9 cellular contexts compared by ENCODE assay signal in the genomic region with DNA sequence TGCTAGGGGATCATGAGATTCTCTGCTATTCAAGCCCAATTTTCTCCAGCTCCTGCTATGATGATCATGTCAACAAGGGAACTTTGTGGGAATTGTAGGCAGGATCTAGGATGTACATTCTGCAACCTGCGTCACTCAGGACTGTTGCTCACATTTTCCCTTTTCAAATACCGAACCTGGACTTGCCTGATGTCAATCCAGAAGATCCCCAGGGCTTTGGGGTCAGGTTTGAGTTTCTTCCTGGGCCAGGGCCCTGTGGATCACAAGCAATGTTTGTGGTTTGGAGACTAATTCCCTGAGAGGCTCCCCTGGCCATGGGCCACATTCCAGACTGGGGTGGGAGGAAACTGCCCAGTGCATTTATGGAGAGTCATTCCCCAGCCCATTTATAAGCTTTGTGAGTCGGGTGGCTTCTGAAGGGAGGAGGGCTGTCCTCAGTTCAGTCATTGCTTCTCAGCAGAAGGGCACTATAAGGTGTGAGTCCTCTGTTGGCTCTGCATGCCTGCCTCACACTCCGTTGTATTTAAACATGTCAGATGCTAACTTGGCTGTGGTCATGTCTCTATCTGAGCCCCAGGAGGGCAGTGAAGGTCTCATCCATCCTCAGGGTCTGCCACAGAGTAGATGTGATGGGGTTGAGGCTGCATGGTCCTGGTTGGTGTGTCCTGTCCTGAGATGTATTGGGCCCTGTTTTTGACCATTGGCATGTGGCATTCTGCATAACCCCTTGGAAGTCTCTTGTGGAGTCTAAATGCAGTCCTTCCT. TPM values are rescaled to one million over a fixed set of nuclear protein-coding genes. Genes with fewer than 3 reads are reported as not detected.
DNase-seq lines count a peak whose midpoint lies in the region; FAIRE-seq and TF ChIP-seq lines count a peak whose summit lies in the region.
"Had no signal": no experiment of that assay in that cellular context is flagged by ENCODE, and none has a peak within 500 bp of the region (broad histone marks: within the 10 kb centered on the region; RNA-seq: fewer than 3 reads in every experiment).

No MANE protein-coding gene starts in this region.

- peak; percentile 68 for FAIRE-seq in H54 (lab: Jason Lieb, UNC)
- FAIRE-seq in astrocyte (lab: Jason Lieb, UNC), result peak; percentile 98
- FAIRE-seq: GM18507 had no signal

- no peak overlapping the region for H2AFZ ChIP-seq in astrocyte (ENCODE audit: low read depth, low read length)

- TF ChIP-seq POLR2A in H54 (IDR thresholded peaks at IDR 0.05; ENCODE audit: low read depth, low read length), result 0 out of 2 replicates have a peak, but pooled peaks have one; percentile 10
- no peak for TF ChIP-seq POLR2A in stomach (IDR thresholded peaks at IDR 0.05)

- peaks cover 45% of the 10 kb centered on the region for H3K4me1 ChIP-seq in astrocyte (ENCODE audit: insufficient read depth, low read length)
- H3K4me1 ChIP-seq in stomach, result peaks cover 15 to 34% (median 26%) of the 10 kb centered on the region in 4 donors

- H3K27ac Mint-ChIP-seq in astrocyte (ENCODE audit: unreplicated experiment), result peak overlapping the region; percentile 97

- 43 to 60% (median 55%) methylated on average over 4 of the region's 4 CpGs for WGBS in stomach, 5 donors

- H3K4me3 ChIP-seq in astrocyte (ENCODE audit: insufficient read depth, low read depth, low read length), result no peak overlapping the region
- no peak overlapping the region for H3K4me3 ChIP-seq in stomach

- no peaks in the 10 kb centered on the region for H3K36me3 Mint-ChIP-seq in astrocyte (ENCODE audit: low read depth, unreplicated experiment)

- H3K27me3 ChIP-seq in astrocyte (ENCODE audit: insufficient read depth, low read length), result no peaks in the 10 kb centered on the region
- peaks cover 0 to 27% (median 0%) of the 10 kb centered on the region in 3 donors for H3K27me3 ChIP-seq in stomach

- no peaks in the 10 kb centered on the region for H3K36me3 ChIP-seq in astrocyte (ENCODE audit: insufficient read depth, low read length)
- no peaks in the 10 kb centered on the region for H3K36me3 ChIP-seq in stomach

- DNase-seq in H54 (ENCODE audit: insufficient read length, low spot score) (peak; percentile 89), astrocyte (ENCODE audit: low read depth) (peak; percentile 99), hepatic stellate cell (ENCODE audit: low spot score) (peak; percentile 95), stomach (peak; percentile 47), KG1 (lab: John Stamatoyannopoulos, UW) (no peak), T-helper 2 cell (no peak), activated T-cell treated with anti-CD3 and anti-CD28 coated beads for 4 hours (no peak)
- no peak for DNase-seq in stimulated activated CD4-positive, alpha-beta T cell treated with anti-CD3 and anti-CD28 coated beads, Interleukin-2, amount 100 ng/mL, for 24 hours

- H3K79me2 ChIP-seq in astrocyte (ENCODE audit: insufficient read depth, low read length), result no peaks in the 10 kb centered on the region

- H3K4me2 ChIP-seq in astrocyte (ENCODE audit: low read length), result peak overlapping the region; percentile 84

- no peaks in the 10 kb centered on the region for H3K9me3 ChIP-seq in astrocyte (ENCODE audit: insufficient read depth, low read depth, low read length)
- H3K9me3 ChIP-seq in stomach, result no peaks in the 10 kb centered on the region

- H3K4me3 Mint-ChIP-seq in astrocyte (ENCODE audit: unreplicated experiment), result no peak overlapping the region

- H3K9me3 Mint-ChIP-seq in astrocyte (ENCODE audit: unreplicated experiment), result peaks cover 7% of the 10 kb centered on the region

- TF ChIP-seq EP300 in stomach (IDR thresholded peaks at IDR 0.05), result no peak

- H3K9ac ChIP-seq in astrocyte (ENCODE audit: low read length), result peak overlapping the region; percentile 83

- TF ChIP-seq CTCF in astrocyte (IDR thresholded peaks at IDR 0.05; ENCODE audit: insufficient read depth, low read depth, low read length), result no peak
- no peak for TF ChIP-seq CTCF in stomach (IDR thresholded peaks at IDR 0.05)

- H3K27ac ChIP-seq in astrocyte (ENCODE audit: low read depth, low read length), result peak overlapping the region; percentile 96
- H3K27ac ChIP-seq in stomach, result peak overlapping the region in 4 of 5 donors; percentile 60 to 91 (median 70)

- H4K20me1 ChIP-seq in astrocyte (ENCODE audit: insufficient read depth, low read length), result no peaks in the 10 kb centered on the region

- peaks cover 46% of the 10 kb centered on the region for H3K4me1 Mint-ChIP-seq in astrocyte (ENCODE audit: low read depth, unreplicated experiment)

- H3K27me3 Mint-ChIP-seq in astrocyte (ENCODE audit: low read depth, unreplicated experiment), result peaks cover 35% of the 10 kb centered on the region

- intact Hi-C loops in stomach (cut with DNase I; ENCODE audit: low total_unique reads), result no loop called here

RNA-seq across cellular contexts. Expression of gene KRT86, which starts 6.5 kb away (rescaled TPM):
- total RNA-seq in astrocyte, result 0.24 and 0.43 TPM in 2 replicates
- not detected for total RNA-seq in stomach
- polyA plus RNA-seq in stomach, result not detected

RNA-seq across cellular contexts. Expression of gene KRT81, which starts 10.4 kb away (rescaled TPM):
- 1.2 TPM in 2 replicates for total RNA-seq in astrocyte
- not detected for total RNA-seq in stomach
- under 1 TPM in 1 of 3 donors, not detected in 2; 0.15 TPM for polyA plus RNA-seq in stomach

RNA-seq across cellular contexts. Expression of gene KRT83, which starts 40.2 kb away (rescaled TPM):
- total RNA-seq in astrocyte (not detected in 2 replicates), stomach (not detected)
- polyA plus RNA-seq in stomach, result not detected

RNA-seq across cellular contexts. Expression of gene KRT7, which starts 47.9 kb away (rescaled TPM):
- total RNA-seq in astrocyte, result 97.6 and 149 TPM in 2 replicates
- total RNA-seq in stomach, result 100 to 1,000 TPM in 1 of 5 donors, 10 to 100 TPM in 2, not detected in 2; 47.0 to 186 (median 95.8) TPM
- 100 to 1,000 TPM in 2 of 3 donors, 1 to 10 TPM in 1; 6.4 to 214 (median 138) TPM for polyA plus RNA-seq in stomach

Comparison
In these comparisons a context has a peak if more than half of its experiments do, and no peak if none do; other contexts are left out.
1. DNase-seq: peak in H54 (single experiment), astrocyte (single experiment), hepatic stellate cell (single experiment) and stomach (single experiment); none in KG1 (single experiment), stimulated activated CD4-positive, alpha-beta T cell treated with anti-CD3 and anti-CD28 coated beads, Interleukin-2, amount 100 ng/mL, for 24 hours (0 of 2), T-helper 2 cell (0 of 5) and activated T-cell treated with anti-CD3 and anti-CD28 coated beads for 4 hours (single experiment).